In genomic region chr3:65020780-65021179, GRCh38 we compare ENCODE assay signal across 17 cellular contexts.
"Had no signal": no experiment of that assay in that cellular context is flagged by ENCODE, and none has a peak within 500 bp of the region (broad histone marks: within the 10 kb centered on the region; RNA-seq: fewer than 3 reads in every experiment).

No MANE protein-coding gene starts in this region.

- ATAC-seq: body of pancreas; gastroesophageal sphincter; left lobe of liver; natural killer cell treated with Interleukin-12 subunit alpha and Interleukin-12 subunit beta and Interleukin-15 and Interleukin-18, amount 100 ng/mL, for 72 hours; stimulated activated naive CD8-positive, alpha-beta T cell treated with anti-CD3 and anti-CD28 coated beads, Interleukin-15, amount 100 ng/mL, for 72 hours had no signal

- H3K27ac ChIP-seq: body of pancreas, gastroesophageal sphincter had no signal

- H3K4me1 Mint-ChIP-seq: activated CD4-positive, alpha-beta T cell treated with anti-CD3 and anti-CD28 coated beads, Interleukin-2, amount 10 ng/mL, durations not matched to agents 7 days and 5 days; stimulated activated naive CD8-positive, alpha-beta T cell treated with anti-CD3 and anti-CD28 coated beads, Interleukin-15, amount 100 ng/mL, for 72 hours had no signal

- H3K36me3 Mint-ChIP-seq: activated naive CD8-positive, alpha-beta T cell; natural killer cell treated with Interleukin-12 subunit alpha and Interleukin-12 subunit beta and Interleukin-15 and Interleukin-18, amount 100 ng/mL, for 72 hours had no signal

- H3K27me3 ChIP-seq: body of pancreas, gastroesophageal sphincter, ovary, sigmoid colon had no signal

- H3K36me3 ChIP-seq: ovary, sigmoid colon had no signal

- H3K9me3 ChIP-seq: body of pancreas, gastroesophageal sphincter, ovary, sigmoid colon had no signal

- H3K4me3 ChIP-seq: body of pancreas, gastroesophageal sphincter, ovary, sigmoid colon had no signal

- H3K27ac Mint-ChIP-seq: activated CD4-positive, alpha-beta T cell treated with anti-CD3 and anti-CD28 coated beads, Interleukin-2, amount 10 ng/mL, durations not matched to agents 7 days and 5 days; activated naive CD8-positive, alpha-beta T cell; natural killer cell treated with Interleukin-12 subunit alpha and Interleukin-12 subunit beta and Interleukin-15 and Interleukin-18, amount 100 ng/mL, for 72 hours had no signal

- H3K4me3 Mint-ChIP-seq: activated CD4-positive, alpha-beta T cell treated with anti-CD3 and anti-CD28 coated beads, Interleukin-2, amount 10 ng/mL, durations not matched to agents 7 days and 5 days; activated naive CD8-positive, alpha-beta T cell; natural killer cell treated with Interleukin-12 subunit alpha and Interleukin-12 subunit beta and Interleukin-15 and Interleukin-18, amount 100 ng/mL, for 72 hours; stimulated activated naive CD8-positive, alpha-beta T cell treated with anti-CD3 and anti-CD28 coated beads, Interleukin-15, amount 100 ng/mL, for 72 hours had no signal

- DNase-seq: activated CD4-positive, alpha-beta T cell treated with anti-CD3 and anti-CD28 coated beads, Interleukin-2, amount 10 ng/mL, durations not matched to agents 7 days and 5 days; activated CD8-positive, alpha-beta memory T cell treated with anti-CD3 and anti-CD28 coated beads, Interleukin-2, amount 50 U/mL, for 48 hours; activated gamma-delta T cell treated with Interleukin-2 at 50 U/mL for 16 hours; amniotic stem cell; body of pancreas; erythroblast; islet precursor cell; mammary epithelial cell; sigmoid colon; stimulated activated CD4-positive, alpha-beta T cell treated with anti-CD3 and anti-CD28 coated beads, Interleukin-1b, Interleukin-23, amount 100 ng/mL, for 48 hours; stimulated activated naive CD8-positive, alpha-beta T cell treated with anti-CD3 and anti-CD28 coated beads, Interleukin-15, amount 100 ng/mL, for 72 hours; T-helper 9 cell had no signal

- H3K27me3 Mint-ChIP-seq: activated CD4-positive, alpha-beta T cell treated with anti-CD3 and anti-CD28 coated beads, Interleukin-2, amount 10 ng/mL, durations not matched to agents 7 days and 5 days; activated naive CD8-positive, alpha-beta T cell; natural killer cell treated with Interleukin-12 subunit alpha and Interleukin-12 subunit beta and Interleukin-15 and Interleukin-18, amount 100 ng/mL, for 72 hours; stimulated activated naive CD8-positive, alpha-beta T cell treated with anti-CD3 and anti-CD28 coated beads, Interleukin-15, amount 100 ng/mL, for 72 hours had no signal
